Comparison of ENCODE assay signal across 8 cellular contexts in genomic region chr18:62420513-62421209, GRCh38.
DNase-seq lines count a peak whose midpoint lies in the region; ATAC-seq and FAIRE-seq lines count a peak whose summit lies in the region.

No MANE protein-coding gene starts in this region.

- H3K4me3 ChIP-seq in CD8-positive, alpha-beta memory T cell (ENCODE audit: low read length): peak overlapping the region; percentile 43
- peak overlapping the region; percentile 11 for H3K4me3 ChIP-seq in rectal smooth muscle tissue (ENCODE audit: low read length)

- H3K9ac ChIP-seq in rectal smooth muscle tissue (ENCODE audit: low read length): no peak overlapping the region

- CTCF ChIA-PET in CD8-positive, alpha-beta memory T cell (lab: Charles Lee): interaction anchor here (0.7 to 1.7 kb wide), 2 partner anchors 10 to 102 kb away, joined by 4 read pairs; partner anchors contain the start of gene ZCCHC2

- FAIRE-seq in HTR-8/SVneo (lab: Jason Lieb, UNC): no peak

- H3K4me3 Mint-ChIP-seq in CD8-positive, alpha-beta memory T cell: peak overlapping the region; percentile 58 to 83 (median 78)

- peaks cover 0 to 2% (median 0%) of the 10 kb centered on the region in 3 donors for H3K36me3 Mint-ChIP-seq in CD8-positive, alpha-beta memory T cell

- peaks cover 16 to 29% (median 23%) of the 10 kb centered on the region in 3 donors for H3K4me1 Mint-ChIP-seq in CD8-positive, alpha-beta memory T cell

- no peaks in the 10 kb centered on the region for H3K9me3 Mint-ChIP-seq in CD8-positive, alpha-beta memory T cell

- H3K27me3 Mint-ChIP-seq in CD8-positive, alpha-beta memory T cell: peaks cover 5 to 6% of the 10 kb centered on the region in 2 donors

- peak overlapping the region; percentile 21 for H3K27ac ChIP-seq in CD8-positive, alpha-beta memory T cell (ENCODE audit: low read depth, low read length)
- H3K27ac ChIP-seq in rectal smooth muscle tissue (ENCODE audit: low read depth, low read length): no peak overlapping the region

- peaks cover 29% of the 10 kb centered on the region for H3K4me1 ChIP-seq in CD8-positive, alpha-beta memory T cell (ENCODE audit: insufficient read depth, low read length)
- peaks cover 3% of the 10 kb centered on the region for H3K4me1 ChIP-seq in rectal smooth muscle tissue (ENCODE audit: control insufficient read depth, insufficient read depth, low read length)

- POLR2A ChIA-PET in CD8-positive, alpha-beta memory T cell (lab: Charles Lee): interaction anchor here (0.5 to 1.4 kb wide), 4 partner anchors 102 to 457 kb away, joined by 3 to 20 read pairs (median 4); partner anchors contain the start of genes PIGN, RELCH and ZCCHC2

- no peaks in the 10 kb centered on the region for H3K36me3 ChIP-seq in CD8-positive, alpha-beta memory T cell (ENCODE audit: insufficient read depth, low read length)
- H3K36me3 ChIP-seq in rectal smooth muscle tissue (ENCODE audit: control insufficient read depth, insufficient read depth, low read length): no peaks in the 10 kb centered on the region

- ATAC-seq in GM21381 (IDR thresholded peaks at IDR 0.05; ENCODE audit: unreplicated experiment): peak; percentile 88

- H3K9me3 ChIP-seq in CD8-positive, alpha-beta memory T cell (ENCODE audit: low read length): no peaks in the 10 kb centered on the region

- peak overlapping the region; percentile 66 to 96 (median 90) for H3K27ac Mint-ChIP-seq in CD8-positive, alpha-beta memory T cell

- peak; percentile 34 to 85 (median 57) for DNase-seq in CD8-positive, alpha-beta memory T cell
- DNase-seq in HTR-8/SVneo (ENCODE audit: insufficient read length, low spot score) (peak; percentile 37), dermis microvascular lymphatic vessel endothelial cell (ENCODE audit: low read depth in 2 of 2) (peak; percentile 72 to 93), NCI-H2196 (lab: John Stamatoyannopoulos, UW; ENCODE audit: unreplicated experiment) (no peak), NCI-H187 treated with DMSO at 0.1 percent for 48 hours (lab: John Stamatoyannopoulos, UW) (no peak)
- peak; percentile 76 to 79 for DNase-seq in activated CD4-positive, alpha-beta T cell treated with anti-CD3 and anti-CD28 coated beads for 4 hours

- no peaks in the 10 kb centered on the region for H3K27me3 ChIP-seq in CD8-positive, alpha-beta memory T cell (ENCODE audit: insufficient read depth, low read length, poor library complexity, severe bottlenecking)
- no peaks in the 10 kb centered on the region for H3K27me3 ChIP-seq in rectal smooth muscle tissue (ENCODE audit: control insufficient read depth, insufficient read depth, low read length)

Comparison
In these comparisons a context has a peak if more than half of its experiments do, and no peak if none do; other contexts are left out.
1. DNase-seq: peak in CD8-positive, alpha-beta memory T cell (5 of 5), HTR-8/SVneo (single experiment), activated CD4-positive, alpha-beta T cell treated with anti-CD3 and anti-CD28 coated beads for 4 hours (2 of 2) and dermis microvascular lymphatic vessel endothelial cell (2 of 2); none in NCI-H2196 (single experiment) and NCI-H187 treated with DMSO at 0.1 percent for 48 hours (single experiment).